In genomic region chr1:112388436-112388835, GRCh38 we compare ENCODE assay signal across 1 cellular context.
TF ChIP-seq lines count a peak whose summit lies in the region.

No MANE protein-coding gene starts in this region.

TF ChIP-seq in K562, 482 proteins besides CTCF, POLR2A, EP300 and RAD21:
- no peak for TF ChIP-seq HDAC1 (IDR thresholded peaks at IDR 0.05)
- no peak for TF ChIP-seq GTF2B (IDR thresholded peaks at IDR 0.05; ENCODE audit: extremely low read depth, insufficient read length)
- peak; percentile 4; the same call in 1 of the 2 replicates for TF ChIP-seq CEBPB (tag; IDR thresholded peaks at IDR 0.05)
TF ChIP-seq in K562: peak in this region for 1.
